Comparison of ENCODE assay signal across 8 cellular contexts in the genomic region with DNA sequence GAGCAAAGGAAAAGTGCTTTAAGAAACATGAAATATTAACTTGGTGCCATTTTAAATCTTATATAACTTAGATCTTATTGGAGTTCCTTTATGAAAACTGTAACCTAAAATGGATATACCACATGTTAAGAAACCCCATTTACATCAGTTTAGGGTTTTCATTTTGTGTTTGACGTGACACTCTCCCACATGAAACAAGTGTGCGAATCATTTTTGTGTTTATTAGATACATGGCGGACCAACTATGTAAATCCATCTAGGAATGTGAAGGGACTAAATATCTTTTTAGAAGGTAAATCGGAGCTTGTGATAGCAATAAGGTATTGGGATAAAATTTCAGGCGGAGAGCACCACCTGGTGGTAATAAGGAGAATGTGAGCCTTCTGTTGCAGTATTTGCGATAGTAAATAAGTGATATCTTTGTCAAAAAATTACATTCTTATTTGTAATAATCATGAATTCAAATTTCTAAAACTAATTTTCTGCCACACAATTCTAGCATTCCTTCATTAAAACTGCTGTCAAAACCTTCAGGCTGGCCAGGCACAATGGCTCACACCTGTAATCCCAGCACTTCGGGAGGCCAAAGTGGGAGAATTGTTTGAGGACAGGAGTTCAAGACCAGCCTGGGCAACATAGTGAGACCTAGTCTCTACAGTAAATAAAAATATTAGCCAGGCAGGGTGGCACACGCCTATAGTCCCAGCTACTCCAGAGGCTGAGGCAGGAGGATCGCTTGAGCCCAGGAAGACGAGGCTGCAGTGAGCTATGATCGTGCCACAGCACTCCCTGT. TPM values are rescaled to one million over a fixed set of nuclear protein-coding genes. Genes with fewer than 3 reads are reported as not detected.
DNase-seq lines count a peak whose midpoint lies in the region; ATAC-seq and TF ChIP-seq lines count a peak whose summit lies in the region.

No MANE protein-coding gene starts in this region.

- intact Hi-C loops in dorsolateral prefrontal cortex (cut with DNase I), result loop anchor here (5.0 to 10.0 kb wide), 7 partner anchors 63 to 320 kb away; partner anchors contain the start of genes COL9A2 (in 2 of the 2), PPT1 (in 1 of the 2) and ZMPSTE24 (in 1 of the 2)

- peak; percentile 27 for DNase-seq in stimulated activated CD4-positive, alpha-beta T cell treated with anti-CD3 and anti-CD28 coated beads, Interleukin-1b, Interleukin-23, amount 100 ng/mL, for 48 hours
- no peak for DNase-seq in stimulated activated CD4-positive, alpha-beta T cell treated with anti-CD3 and anti-CD28 coated beads, Interleukin-4, amount 100 ng/mL, for 1 hour
- DNase-seq in NB4 (ENCODE audit: low read depth) (peak; percentile 73), dorsolateral prefrontal cortex (peak in 3 of 10 donors; percentile 36 to 47 (median 37)), mesothelial cell of epicardium (ENCODE audit: low spot score in 2 of 2, unreplicated experiment in 2 of 2) (no peak), mucosa of gallbladder (ENCODE audit: low spot score) (no peak)

- H3K9me3 ChIP-seq in SU-DHL-6 (ENCODE audit: insufficient read depth, low read length), result no peaks in the 10 kb centered on the region

- no peaks in the 10 kb centered on the region for H3K9me3 Mint-ChIP-seq in mesothelial cell of epicardium

- H4K20me1 ChIP-seq in SU-DHL-6 (ENCODE audit: low read depth, low read length), result 0 out of 2 replicates have a peak, but pooled peaks cover 7% of the 10 kb centered on the region

- no peak overlapping the region for H3K27ac Mint-ChIP-seq in mesothelial cell of epicardium

- peak; percentile 71 for TF ChIP-seq CTCF in NB4 (IDR thresholded peaks at IDR 0.05; ENCODE audit: low read depth, low read length)
- peak; percentile 78 for TF ChIP-seq CTCF in SU-DHL-6 (IDR thresholded peaks at IDR 0.05; ENCODE audit: insufficient read depth, low read length, poor library complexity, severe bottlenecking)
- TF ChIP-seq CTCF in dorsolateral prefrontal cortex (IDR thresholded peaks at IDR 0.05 in 54 of 56, conservative IDR thresholded peaks at IDR 0.05 in 2 of 56; ENCODE audit: low read depth in 1 of 56, partially characterized antibody in 56 of 56), result peak; percentile 78 to 98 (median 93)
- peak; percentile 89 for TF ChIP-seq CTCF in mesothelial cell of epicardium (IDR thresholded peaks at IDR 0.05; ENCODE audit: unreplicated experiment)

- no peak for TF ChIP-seq POLR2A in NB4 (IDR thresholded peaks at IDR 0.05; ENCODE audit: extremely low read depth, insufficient read length)

- H3K4me3 ChIP-seq in NB4 (ENCODE audit: low read depth, low read length) (no peak overlapping the region), SU-DHL-6 (ENCODE audit: insufficient read depth, low read length, poor library complexity, severe bottlenecking) (no peak overlapping the region), dorsolateral prefrontal cortex (peak overlapping the region in 28 of 59 donors; percentile 1 to 49 (median 26))

- H3K27me3 ChIP-seq in SU-DHL-6 (ENCODE audit: low read length), result no peaks in the 10 kb centered on the region
- no peaks in the 10 kb centered on the region for H3K27me3 ChIP-seq in dorsolateral prefrontal cortex

- peak overlapping the region; percentile 7 for H3K4me2 ChIP-seq in SU-DHL-6 (ENCODE audit: low read depth, low read length, poor library complexity, severe bottlenecking)

- no peaks in the 10 kb centered on the region for H3K27me3 Mint-ChIP-seq in mesothelial cell of epicardium (ENCODE audit: low read depth)

- H3K27ac ChIP-seq in SU-DHL-6 (ENCODE audit: low read depth, low read length) (no peak overlapping the region), dorsolateral prefrontal cortex (peak overlapping the region in 41 of 59 donors; percentile 0 to 72 (median 43))

- peaks cover 4% of the 10 kb centered on the region for H3K36me3 Mint-ChIP-seq in mesothelial cell of epicardium

- H3K4me3 Mint-ChIP-seq in mesothelial cell of epicardium, result peak overlapping the region; percentile 20

- H3K9ac ChIP-seq in SU-DHL-6 (ENCODE audit: low read length), result no peak overlapping the region

- peaks cover 2% of the 10 kb centered on the region for H3K4me1 Mint-ChIP-seq in mesothelial cell of epicardium

- H3K36me3 ChIP-seq in SU-DHL-6 (ENCODE audit: low read length), result no peaks in the 10 kb centered on the region

- H3K79me2 ChIP-seq in SU-DHL-6 (ENCODE audit: insufficient read depth, low read length), result peaks cover 26% of the 10 kb centered on the region; the same call in 1 of the 2 replicates

- no peaks in the 10 kb centered on the region for H3F3A ChIP-seq in SU-DHL-6 (ENCODE audit: insufficient read depth)

- no peak overlapping the region for H2AFZ ChIP-seq in SU-DHL-6 (ENCODE audit: low read depth, low read length, severe bottlenecking)

- ATAC-seq in activated CD4-positive, CD25-positive, alpha-beta regulatory T cell treated with anti-CD3 and anti-CD28 coated beads, Interleukin-2, amount 50 U/mL, for 24 hours, result no peak

- H3K9me2 ChIP-seq in SU-DHL-6 (replicated peaks; ENCODE audit: insufficient read depth, low read length), result no peaks in the 10 kb centered on the region

RNA-seq across cellular contexts. Expression of gene SMAP2, which starts 31.3 kb away (rescaled TPM):
- total RNA-seq in dorsolateral prefrontal cortex (100 to 1,000 TPM in 80 of 120 experiments, 10 to 100 TPM in 40; 58.5 to 148 (median 109) TPM), mesothelial cell of epicardium (10.9 to 12.4 TPM (median 12.0 TPM) in 3 replicates), mucosa of gallbladder (47.6 TPM)

RNA-seq across cellular contexts. Expression of gene ZFP69B, which starts 45.4 kb away (rescaled TPM):
- 10 to 100 TPM in 94 of 120 experiments, 1 to 10 TPM in 26; 5.1 to 18.3 (median 12.0) TPM for total RNA-seq in dorsolateral prefrontal cortex
- total RNA-seq in mesothelial cell of epicardium, result 8.3 to 9.0 TPM (median 8.6 TPM) in 3 replicates
- 1.8 TPM for total RNA-seq in mucosa of gallbladder

Comparison
In these comparisons a context has a peak if more than half of its experiments do, and no peak if none do; other contexts are left out.
1. DNase-seq: peak in stimulated activated CD4-positive, alpha-beta T cell treated with anti-CD3 and anti-CD28 coated beads, Interleukin-1b, Interleukin-23, amount 100 ng/mL, for 48 hours (single experiment) and NB4 (single experiment); none in stimulated activated CD4-positive, alpha-beta T cell treated with anti-CD3 and anti-CD28 coated beads, Interleukin-4, amount 100 ng/mL, for 1 hour (single experiment), mesothelial cell of epicardium (0 of 2) and mucosa of gallbladder (single experiment).
2. Peak in every context shown above with its lines, with median percentiles within 50 percentile points of each other: CTCF ChIP-seq.